ENCODE assay signal across 1 cellular context in the genomic region with DNA sequence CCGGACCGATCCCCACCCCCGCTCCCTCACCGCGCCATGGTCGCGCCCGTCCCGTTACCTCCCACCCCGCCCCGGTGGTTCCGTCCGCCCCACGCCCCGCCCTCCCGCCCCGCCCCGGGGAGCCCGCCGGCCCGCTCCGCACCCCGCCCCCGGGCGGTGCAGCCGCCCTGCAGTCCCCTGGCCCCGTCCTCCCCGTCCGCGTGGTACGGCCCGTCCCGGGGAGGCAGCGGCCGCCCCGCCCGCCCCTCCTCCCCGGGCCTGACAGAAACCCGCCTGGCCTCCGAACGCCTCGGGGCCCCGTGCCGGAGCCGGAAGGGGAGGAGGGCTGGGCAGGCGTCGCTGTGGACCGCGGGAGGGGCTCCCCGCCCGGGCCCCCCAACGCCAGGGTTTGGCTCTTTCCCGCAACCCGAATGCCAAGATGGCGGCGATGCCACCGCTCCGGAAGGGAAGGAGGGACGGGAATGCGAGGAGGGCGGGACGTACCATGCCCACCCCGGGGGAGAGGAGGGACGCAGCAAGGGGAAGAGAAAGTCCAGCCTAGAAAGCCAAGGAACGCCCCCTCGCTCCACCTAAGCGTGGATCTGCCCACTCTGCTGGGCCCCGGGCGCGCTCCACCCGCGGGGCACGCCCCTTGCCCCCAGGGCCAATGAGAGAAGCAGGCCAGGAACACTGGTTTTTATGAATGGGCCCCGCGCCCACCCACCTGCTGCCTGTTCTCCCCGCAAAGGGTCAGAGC.
TF ChIP-seq lines count a peak whose summit lies in the region.

A gene (minus strand): TSS at position 56 of the 736 bp plus-strand sequence. CDS start 132 bp downstream, outside the sequence.

TF ChIP-seq in HEK293, 187 proteins besides CTCF, POLR2A, EP300 and RAD21 (continued from another document and continues in another):
- TF ChIP-seq, protein P1, sequence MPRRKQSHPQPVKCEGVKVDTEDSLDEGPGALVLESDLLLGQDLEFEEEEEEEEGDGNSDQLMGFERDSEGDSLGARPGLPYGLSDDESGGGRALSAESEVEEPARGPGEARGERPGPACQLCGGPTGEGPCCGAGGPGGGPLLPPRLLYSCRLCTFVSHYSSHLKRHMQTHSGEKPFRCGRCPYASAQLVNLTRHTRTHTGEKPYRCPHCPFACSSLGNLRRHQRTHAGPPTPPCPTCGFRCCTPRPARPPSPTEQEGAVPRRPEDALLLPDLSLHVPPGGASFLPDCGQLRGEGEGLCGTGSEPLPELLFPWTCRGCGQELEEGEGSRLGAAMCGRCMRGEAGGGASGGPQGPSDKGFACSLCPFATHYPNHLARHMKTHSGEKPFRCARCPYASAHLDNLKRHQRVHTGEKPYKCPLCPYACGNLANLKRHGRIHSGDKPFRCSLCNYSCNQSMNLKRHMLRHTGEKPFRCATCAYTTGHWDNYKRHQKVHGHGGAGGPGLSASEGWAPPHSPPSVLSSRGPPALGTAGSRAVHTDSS (tag by site-specific recombination; IDR thresholded peaks at IDR 0.05) = peak; percentile 53; the same call in 1 of the 2 replicates
- no peak for TF ChIP-seq ZNF223 (tag by site-specific recombination; IDR thresholded peaks at IDR 0.05)
- TF ChIP-seq, protein P2, sequence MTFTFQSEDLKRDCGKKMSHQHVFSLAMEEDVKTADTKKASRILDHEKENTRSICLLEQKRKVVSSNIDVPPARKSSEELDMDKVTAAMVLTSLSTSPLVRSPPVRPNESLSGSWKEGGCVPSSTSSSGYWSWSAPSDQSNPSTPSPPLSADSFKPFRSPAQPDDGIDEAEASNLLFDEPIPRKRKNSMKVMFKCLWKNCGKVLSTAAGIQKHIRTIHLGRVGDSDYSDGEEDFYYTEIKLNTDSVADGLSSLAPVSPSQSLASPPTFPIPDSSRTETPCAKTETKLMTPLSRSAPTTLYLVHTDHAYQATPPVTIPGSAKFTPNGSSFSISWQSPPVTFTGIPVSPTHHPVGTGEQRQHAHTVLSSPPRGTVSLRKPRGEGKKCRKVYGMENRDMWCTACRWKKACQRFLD (tag by site-specific recombination; IDR thresholded peaks at IDR 0.05) = no peak
- no peak for TF ChIP-seq ZNF221 (tag by site-specific recombination; IDR thresholded peaks at IDR 0.05; ENCODE audit: borderline replicate concordance)
- TF ChIP-seq, protein P3, sequence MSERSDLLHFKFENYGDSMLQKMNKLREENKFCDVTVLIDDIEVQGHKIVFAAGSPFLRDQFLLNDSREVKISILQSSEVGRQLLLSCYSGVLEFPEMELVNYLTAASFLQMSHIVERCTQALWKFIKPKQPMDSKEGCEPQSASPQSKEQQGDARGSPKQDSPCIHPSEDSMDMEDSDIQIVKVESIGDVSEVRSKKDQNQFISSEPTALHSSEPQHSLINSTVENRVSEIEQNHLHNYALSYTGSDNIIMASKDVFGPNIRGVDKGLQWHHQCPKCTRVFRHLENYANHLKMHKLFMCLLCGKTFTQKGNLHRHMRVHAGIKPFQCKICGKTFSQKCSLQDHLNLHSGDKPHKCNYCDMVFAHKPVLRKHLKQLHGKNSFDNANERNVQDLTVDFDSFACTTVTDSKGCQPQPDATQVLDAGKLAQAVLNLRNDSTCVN (tag by site-specific recombination; optimal IDR thresholded peaks at IDR 0.05) = no peak
- TF ChIP-seq ZNF521 (tag by site-specific recombination; IDR thresholded peaks at IDR 0.05) = no peak
- TF ChIP-seq, protein P4, sequence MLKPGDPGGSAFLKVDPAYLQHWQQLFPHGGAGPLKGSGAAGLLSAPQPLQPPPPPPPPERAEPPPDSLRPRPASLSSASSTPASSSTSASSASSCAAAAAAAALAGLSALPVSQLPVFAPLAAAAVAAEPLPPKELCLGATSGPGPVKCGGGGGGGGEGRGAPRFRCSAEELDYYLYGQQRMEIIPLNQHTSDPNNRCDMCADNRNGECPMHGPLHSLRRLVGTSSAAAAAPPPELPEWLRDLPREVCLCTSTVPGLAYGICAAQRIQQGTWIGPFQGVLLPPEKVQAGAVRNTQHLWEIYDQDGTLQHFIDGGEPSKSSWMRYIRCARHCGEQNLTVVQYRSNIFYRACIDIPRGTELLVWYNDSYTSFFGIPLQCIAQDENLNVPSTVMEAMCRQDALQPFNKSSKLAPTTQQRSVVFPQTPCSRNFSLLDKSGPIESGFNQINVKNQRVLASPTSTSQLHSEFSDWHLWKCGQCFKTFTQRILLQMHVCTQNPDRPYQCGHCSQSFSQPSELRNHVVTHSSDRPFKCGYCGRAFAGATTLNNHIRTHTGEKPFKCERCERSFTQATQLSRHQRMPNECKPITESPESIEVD (tag by site-specific recombination; IDR thresholded peaks at IDR 0.05) = no peak
- TF ChIP-seq, protein P5, sequence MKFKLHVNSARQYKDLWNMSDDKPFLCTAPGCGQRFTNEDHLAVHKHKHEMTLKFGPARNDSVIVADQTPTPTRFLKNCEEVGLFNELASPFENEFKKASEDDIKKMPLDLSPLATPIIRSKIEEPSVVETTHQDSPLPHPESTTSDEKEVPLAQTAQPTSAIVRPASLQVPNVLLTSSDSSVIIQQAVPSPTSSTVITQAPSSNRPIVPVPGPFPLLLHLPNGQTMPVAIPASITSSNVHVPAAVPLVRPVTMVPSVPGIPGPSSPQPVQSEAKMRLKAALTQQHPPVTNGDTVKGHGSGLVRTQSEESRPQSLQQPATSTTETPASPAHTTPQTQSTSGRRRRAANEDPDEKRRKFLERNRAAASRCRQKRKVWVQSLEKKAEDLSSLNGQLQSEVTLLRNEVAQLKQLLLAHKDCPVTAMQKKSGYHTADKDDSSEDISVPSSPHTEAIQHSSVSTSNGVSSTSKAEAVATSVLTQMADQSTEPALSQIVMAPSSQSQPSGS (tag by site-specific recombination; IDR thresholded peaks at IDR 0.05; ENCODE audit: low read depth) = no peak
- TF ChIP-seq ZFP41 (tag by site-specific recombination; IDR thresholded peaks at IDR 0.05; ENCODE audit: borderline replicate concordance) = no peak
- peak; percentile 97 for TF ChIP-seq SP3 (tag by site-specific recombination; IDR thresholded peaks at IDR 0.05)
- TF ChIP-seq ZNF311 (tag by site-specific recombination; IDR thresholded peaks at IDR 0.05; ENCODE audit: borderline replicate concordance) = no peak
- no peak; the same call in 1 of the 2 replicates for TF ChIP-seq OSR2 (tag by site-specific recombination; IDR thresholded peaks at IDR 0.05)
- TF ChIP-seq, protein P6, sequence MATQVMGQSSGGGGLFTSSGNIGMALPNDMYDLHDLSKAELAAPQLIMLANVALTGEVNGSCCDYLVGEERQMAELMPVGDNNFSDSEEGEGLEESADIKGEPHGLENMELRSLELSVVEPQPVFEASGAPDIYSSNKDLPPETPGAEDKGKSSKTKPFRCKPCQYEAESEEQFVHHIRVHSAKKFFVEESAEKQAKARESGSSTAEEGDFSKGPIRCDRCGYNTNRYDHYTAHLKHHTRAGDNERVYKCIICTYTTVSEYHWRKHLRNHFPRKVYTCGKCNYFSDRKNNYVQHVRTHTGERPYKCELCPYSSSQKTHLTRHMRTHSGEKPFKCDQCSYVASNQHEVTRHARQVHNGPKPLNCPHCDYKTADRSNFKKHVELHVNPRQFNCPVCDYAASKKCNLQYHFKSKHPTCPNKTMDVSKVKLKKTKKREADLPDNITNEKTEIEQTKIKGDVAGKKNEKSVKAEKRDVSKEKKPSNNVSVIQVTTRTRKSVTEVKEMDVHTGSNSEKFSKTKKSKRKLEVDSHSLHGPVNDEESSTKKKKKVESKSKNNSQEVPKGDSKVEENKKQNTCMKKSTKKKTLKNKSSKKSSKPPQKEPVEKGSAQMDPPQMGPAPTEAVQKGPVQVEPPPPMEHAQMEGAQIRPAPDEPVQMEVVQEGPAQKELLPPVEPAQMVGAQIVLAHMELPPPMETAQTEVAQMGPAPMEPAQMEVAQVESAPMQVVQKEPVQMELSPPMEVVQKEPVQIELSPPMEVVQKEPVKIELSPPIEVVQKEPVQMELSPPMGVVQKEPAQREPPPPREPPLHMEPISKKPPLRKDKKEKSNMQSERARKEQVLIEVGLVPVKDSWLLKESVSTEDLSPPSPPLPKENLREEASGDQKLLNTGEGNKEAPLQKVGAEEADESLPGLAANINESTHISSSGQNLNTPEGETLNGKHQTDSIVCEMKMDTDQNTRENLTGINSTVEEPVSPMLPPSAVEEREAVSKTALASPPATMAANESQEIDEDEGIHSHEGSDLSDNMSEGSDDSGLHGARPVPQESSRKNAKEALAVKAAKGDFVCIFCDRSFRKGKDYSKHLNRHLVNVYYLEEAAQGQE (tag by site-specific recombination; IDR thresholded peaks at IDR 0.05) = no peak; the same call in 1 of the 2 replicates
- TF ChIP-seq BCL11A (tag by site-specific recombination; IDR thresholded peaks at IDR 0.05; ENCODE audit: low read depth) = no peak
- TF ChIP-seq ZNF354C (tag by site-specific recombination; IDR thresholded peaks at IDR 0.05; ENCODE audit: borderline replicate concordance, low read depth) = no peak
- no peak for TF ChIP-seq ZSCAN16 (tag by site-specific recombination; IDR thresholded peaks at IDR 0.05)
- no peak for TF ChIP-seq ZNF174 (tag by site-specific recombination; IDR thresholded peaks at IDR 0.05)
- TF ChIP-seq, protein P7, sequence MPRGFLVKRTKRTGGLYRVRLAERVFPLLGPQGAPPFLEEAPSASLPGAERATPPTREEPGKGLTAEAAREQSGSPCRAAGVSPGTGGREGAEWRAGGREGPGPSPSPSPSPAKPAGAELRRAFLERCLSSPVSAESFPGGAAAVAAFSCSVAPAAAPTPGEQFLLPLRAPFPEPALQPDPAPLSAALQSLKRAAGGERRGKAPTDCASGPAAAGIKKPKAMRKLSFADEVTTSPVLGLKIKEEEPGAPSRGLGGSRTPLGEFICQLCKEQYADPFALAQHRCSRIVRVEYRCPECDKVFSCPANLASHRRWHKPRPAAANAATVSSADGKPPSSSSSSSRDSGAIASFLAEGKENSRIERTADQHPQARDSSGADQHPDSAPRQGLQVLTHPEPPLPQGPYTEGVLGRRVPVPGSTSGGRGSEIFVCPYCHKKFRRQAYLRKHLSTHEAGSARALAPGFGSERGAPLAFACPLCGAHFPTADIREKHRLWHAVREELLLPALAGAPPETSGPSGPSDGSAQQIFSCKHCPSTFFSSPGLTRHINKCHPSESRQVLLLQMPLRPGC (tag by site-specific recombination; IDR thresholded peaks at IDR 0.05) = 0 out of 2 replicates have a peak, but pooled peaks have one; percentile 39
- TF ChIP-seq ZEB2 (tag by site-specific recombination; IDR thresholded peaks at IDR 0.05) = peak; percentile 88
- no peak; the same call in 1 of the 2 replicates for TF ChIP-seq ZBTB17 (tag by site-specific recombination; IDR thresholded peaks at IDR 0.05)
- TF ChIP-seq ZNF514 (tag by site-specific recombination; IDR thresholded peaks at IDR 0.05) = no peak
- peak; percentile 90 for TF ChIP-seq KLF1 (tag by site-specific recombination; IDR thresholded peaks at IDR 0.05)
- TF ChIP-seq ZNF776 (tag by site-specific recombination; IDR thresholded peaks at IDR 0.05; ENCODE audit: borderline replicate concordance) = no peak
- peak; percentile 74 for TF ChIP-seq KLF10 (tag by site-specific recombination; IDR thresholded peaks at IDR 0.05)
- 0 out of 2 replicates have a peak, but pooled peaks have one; percentile 20 for TF ChIP-seq SALL2 (tag by site-specific recombination; IDR thresholded peaks at IDR 0.05; ENCODE audit: borderline replicate concordance)
- no peak for TF ChIP-seq ZNF114 (tag by site-specific recombination; IDR thresholded peaks at IDR 0.05)
- TF ChIP-seq ZNF555 (tag by site-specific recombination; conservative IDR thresholded peaks at IDR 0.05) = no peak
- TF ChIP-seq ZNF19 (tag by site-specific recombination; IDR thresholded peaks at IDR 0.05; ENCODE audit: low read depth) = 0 out of 2 replicates have a peak, but pooled peaks have one; percentile 90
- TF ChIP-seq ZNF830 (tag by site-specific recombination; IDR thresholded peaks at IDR 0.05; ENCODE audit: low read depth) = no peak
- no peak for TF ChIP-seq ZNF658 (tag by site-specific recombination; IDR thresholded peaks at IDR 0.05)
- TF ChIP-seq, protein P8, sequence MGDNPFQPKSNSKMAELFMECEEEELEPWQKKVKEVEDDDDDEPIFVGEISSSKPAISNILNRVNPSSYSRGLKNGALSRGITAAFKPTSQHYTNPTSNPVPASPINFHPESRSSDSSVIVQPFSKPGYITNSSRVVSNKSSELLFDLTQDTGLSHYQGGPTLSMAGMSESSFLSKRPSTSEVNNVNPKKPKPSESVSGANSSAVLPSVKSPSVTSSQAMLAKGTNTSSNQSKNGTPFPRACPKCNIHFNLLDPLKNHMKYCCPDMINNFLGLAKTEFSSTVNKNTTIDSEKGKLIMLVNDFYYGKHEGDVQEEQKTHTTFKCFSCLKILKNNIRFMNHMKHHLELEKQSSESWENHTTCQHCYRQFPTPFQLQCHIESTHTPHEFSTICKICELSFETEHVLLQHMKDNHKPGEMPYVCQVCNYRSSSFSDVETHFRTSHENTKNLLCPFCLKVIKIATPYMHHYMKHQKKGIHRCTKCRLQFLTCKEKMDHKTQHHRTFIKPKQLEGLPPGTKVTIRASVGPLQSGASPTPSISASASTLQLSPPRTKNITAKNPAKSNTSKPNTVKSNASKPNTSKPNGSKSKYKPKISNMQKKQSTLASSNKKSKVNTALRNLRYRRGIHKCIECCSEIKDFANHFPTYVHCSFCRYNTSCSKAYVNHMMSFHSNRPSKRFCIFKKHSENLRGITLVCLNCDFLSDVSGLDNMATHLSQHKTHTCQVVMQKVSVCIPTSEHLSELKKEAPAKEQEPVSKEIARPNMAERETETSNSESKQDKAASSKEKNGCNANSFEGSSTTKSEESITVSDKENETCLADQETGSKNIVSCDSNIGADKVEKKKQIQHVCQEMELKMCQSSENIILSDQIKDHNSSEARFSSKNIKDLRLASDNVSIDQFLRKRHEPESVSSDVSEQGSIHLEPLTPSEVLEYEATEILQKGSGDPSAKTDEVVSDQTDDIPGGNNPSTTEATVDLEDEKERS (tag by site-specific recombination; IDR thresholded peaks at IDR 0.05) = no peak; the same call in 1 of the 2 replicates
- TF ChIP-seq, protein P9, sequence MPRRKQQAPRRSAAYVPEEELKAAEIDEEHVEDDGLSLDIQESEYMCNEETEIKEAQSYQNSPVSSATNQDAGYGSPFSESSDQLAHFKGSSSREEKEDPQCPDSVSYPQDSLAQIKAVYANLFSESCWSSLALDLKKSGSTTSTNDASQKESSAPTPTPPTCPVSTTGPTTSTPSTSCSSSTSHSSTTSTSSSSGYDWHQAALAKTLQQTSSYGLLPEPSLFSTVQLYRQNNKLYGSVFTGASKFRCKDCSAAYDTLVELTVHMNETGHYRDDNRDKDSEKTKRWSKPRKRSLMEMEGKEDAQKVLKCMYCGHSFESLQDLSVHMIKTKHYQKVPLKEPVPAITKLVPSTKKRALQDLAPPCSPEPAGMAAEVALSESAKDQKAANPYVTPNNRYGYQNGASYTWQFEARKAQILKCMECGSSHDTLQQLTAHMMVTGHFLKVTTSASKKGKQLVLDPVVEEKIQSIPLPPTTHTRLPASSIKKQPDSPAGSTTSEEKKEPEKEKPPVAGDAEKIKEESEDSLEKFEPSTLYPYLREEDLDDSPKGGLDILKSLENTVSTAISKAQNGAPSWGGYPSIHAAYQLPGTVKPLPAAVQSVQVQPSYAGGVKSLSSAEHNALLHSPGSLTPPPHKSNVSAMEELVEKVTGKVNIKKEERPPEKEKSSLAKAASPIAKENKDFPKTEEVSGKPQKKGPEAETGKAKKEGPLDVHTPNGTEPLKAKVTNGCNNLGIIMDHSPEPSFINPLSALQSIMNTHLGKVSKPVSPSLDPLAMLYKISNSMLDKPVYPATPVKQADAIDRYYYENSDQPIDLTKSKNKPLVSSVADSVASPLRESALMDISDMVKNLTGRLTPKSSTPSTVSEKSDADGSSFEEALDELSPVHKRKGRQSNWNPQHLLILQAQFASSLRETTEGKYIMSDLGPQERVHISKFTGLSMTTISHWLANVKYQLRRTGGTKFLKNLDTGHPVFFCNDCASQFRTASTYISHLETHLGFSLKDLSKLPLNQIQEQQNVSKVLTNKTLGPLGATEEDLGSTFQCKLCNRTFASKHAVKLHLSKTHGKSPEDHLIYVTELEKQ (tag by site-specific recombination; IDR thresholded peaks at IDR 0.05; ENCODE audit: borderline replicate concordance) = no peak; the same call in 1 of the 2 replicates
- TF ChIP-seq ZNF211 (tag by site-specific recombination; IDR thresholded peaks at IDR 0.05; ENCODE audit: low read depth) = no peak
- TF ChIP-seq MYNN (tag by site-specific recombination; IDR thresholded peaks at IDR 0.05; ENCODE audit: borderline replicate concordance) = no peak
- TF ChIP-seq ZBTB7A (tag by site-specific recombination; IDR thresholded peaks at IDR 0.05; ENCODE audit: low read depth) = peak; percentile 72; the same call in 1 of the 2 replicates
